In the genomic region with DNA sequence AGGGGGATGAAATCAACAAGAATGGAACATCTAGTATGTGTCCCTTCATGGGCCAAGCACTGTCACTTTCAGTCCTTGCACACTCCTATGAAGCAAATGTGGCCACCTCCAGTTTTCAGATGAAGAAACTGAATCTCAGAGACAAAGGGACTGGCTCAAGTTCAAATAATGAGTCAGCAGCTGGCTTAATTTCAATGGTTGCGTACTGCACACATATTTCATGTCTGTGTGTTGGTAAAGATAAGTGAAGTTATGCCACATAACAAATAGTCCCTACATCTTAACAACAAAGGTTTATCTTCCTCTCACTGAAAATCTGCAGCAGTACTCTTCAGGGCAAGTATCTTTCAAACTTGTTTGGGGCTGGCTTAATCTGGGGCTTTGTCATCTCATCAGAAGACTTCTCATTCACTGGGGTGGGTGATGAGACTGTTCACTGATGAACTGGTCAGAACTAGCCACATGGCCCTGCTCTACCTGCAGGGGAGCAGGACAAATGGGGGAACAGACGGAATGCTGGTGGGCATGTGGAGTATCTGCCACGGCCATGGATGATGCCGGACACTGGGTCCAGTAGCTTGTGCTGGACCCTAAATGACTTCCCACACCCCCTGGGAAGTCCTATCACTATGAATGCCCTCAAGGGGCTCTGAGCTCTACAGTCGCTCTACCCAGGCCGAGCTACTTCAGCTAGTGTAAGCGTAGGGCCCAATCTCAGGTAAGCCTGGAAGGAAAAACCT, we compare ENCODE assay signal across 1 cellular context.
TF ChIP-seq lines count a peak whose summit lies in the region.

No MANE protein-coding gene starts in this region.

TF ChIP-seq in K562, 482 proteins besides CTCF, POLR2A, EP300 and RAD21 (continued from another document):
- TF ChIP-seq, protein P1, sequence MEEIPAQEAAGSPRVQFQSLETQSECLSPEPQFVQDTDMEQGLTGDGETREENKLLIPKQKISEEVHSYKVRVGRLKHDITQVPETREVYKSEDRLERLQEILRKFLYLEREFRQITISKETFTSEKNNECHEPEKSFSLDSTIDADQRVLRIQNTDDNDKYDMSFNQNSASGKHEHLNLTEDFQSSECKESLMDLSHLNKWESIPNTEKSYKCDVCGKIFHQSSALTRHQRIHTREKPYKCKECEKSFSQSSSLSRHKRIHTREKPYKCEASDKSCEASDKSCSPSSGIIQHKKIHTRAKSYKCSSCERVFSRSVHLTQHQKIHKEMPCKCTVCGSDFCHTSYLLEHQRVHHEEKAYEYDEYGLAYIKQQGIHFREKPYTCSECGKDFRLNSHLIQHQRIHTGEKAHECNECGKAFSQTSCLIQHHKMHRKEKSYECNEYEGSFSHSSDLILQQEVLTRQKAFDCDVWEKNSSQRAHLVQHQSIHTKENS (CRISPR knock-in tag; IDR thresholded peaks at IDR 0.05) = no peak
- TF ChIP-seq ATF1 (CRISPR knock-in tag; IDR thresholded peaks at IDR 0.05) (no peak), ATF1 (tag; IDR thresholded peaks at IDR 0.05) (peak; percentile 32; the same call in 1 of the 2 replicates), SRSF3 (IDR thresholded peaks at IDR 0.05; ENCODE audit: insufficient read depth, low read length) (no peak)
